Comparison of ENCODE assay signal across 8 cellular contexts in the genomic region with DNA sequence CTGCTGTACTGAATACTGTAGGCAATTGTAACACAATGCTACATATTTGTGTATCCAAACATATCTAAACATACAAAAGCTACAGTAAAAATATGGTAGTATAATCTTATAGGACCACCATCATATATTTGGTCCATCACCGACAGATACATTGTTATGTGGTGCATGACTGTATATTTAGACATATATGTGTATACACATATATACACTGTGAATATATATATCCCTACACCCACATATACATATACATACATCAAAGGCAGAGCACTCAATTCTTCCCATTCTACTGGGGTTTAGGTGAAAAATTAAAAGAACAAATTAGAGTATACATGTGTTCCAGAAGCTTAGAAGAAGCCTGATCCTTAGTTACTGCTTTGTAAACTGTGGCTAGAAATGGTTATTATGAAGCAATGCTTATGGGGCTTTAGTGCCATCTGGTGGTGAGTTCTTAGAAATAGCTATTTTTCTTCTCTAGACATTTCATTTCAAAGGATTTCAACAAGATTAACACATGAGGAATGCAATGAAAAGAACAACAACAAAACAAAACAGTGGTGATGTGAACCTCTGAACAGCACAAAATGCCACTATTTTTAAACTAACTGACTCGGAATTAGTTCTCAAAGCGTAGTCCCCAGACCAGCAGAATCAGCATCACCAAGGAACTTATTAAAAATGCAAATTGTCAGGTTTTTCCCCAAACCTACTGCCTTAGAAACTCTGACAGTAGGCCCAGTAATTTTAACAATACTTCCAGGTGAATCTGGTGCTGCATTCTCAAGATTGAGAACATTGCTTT. TPM values are rescaled to one million over a fixed set of nuclear protein-coding genes. Genes with fewer than 3 reads are reported as not detected.
A peak's percentile ranks its signal among the peaks of the same experiment; 100 is the strongest.
DNase-seq lines count a peak whose midpoint lies in the region; ATAC-seq, FAIRE-seq and TF ChIP-seq lines count a peak whose summit lies in the region.

No MANE protein-coding gene starts in this region.

- H3K9me3 ChIP-seq in DND-41 (ENCODE audit: insufficient read depth, low read length, severe bottlenecking) = no peaks in the 10 kb centered on the region
- H3K9me3 ChIP-seq in adrenal gland (replicated peaks in 1 of 3) = no peaks in the 10 kb centered on the region
- no peaks in the 10 kb centered on the region for H3K9me3 ChIP-seq in kidney (ENCODE audit: control insufficient read depth in 1 of 2, low read length in 2 of 2)

- DNase-seq in DND-41 (peak; percentile 35), NCI-H146 (lab: John Stamatoyannopoulos, UW) (peak; percentile 5), adrenal gland (no peak), kidney (no peak), NCI-H226 (no peak), NCI-H1092 (lab: John Stamatoyannopoulos, UW) (no peak)

- H3K4me1 ChIP-seq in DND-41 (ENCODE audit: insufficient read depth, low read length) = no peaks in the 10 kb centered on the region
- no peaks in the 10 kb centered on the region for H3K4me1 ChIP-seq in adrenal gland (replicated peaks in 1 of 2)
- H3K4me1 ChIP-seq in kidney (ENCODE audit: control insufficient read depth in 1 of 2, insufficient read depth in 1 of 2, low read depth in 1 of 2, low read length in 2 of 2) = peaks cover 3 to 10% of the 10 kb centered on the region in 2 donors

- H3K36me3 ChIP-seq in DND-41 (ENCODE audit: insufficient read depth, low read length) (no peaks in the 10 kb centered on the region), adrenal gland (replicated peaks in 1 of 2) (no peaks in the 10 kb centered on the region), kidney (ENCODE audit: control insufficient read depth in 1 of 2, insufficient read depth in 2 of 2, low read length in 2 of 2) (peaks cover 13 to 70% of the 10 kb centered on the region in 2 donors)

- no peak for TF ChIP-seq POLR2A in adrenal gland (IDR thresholded peaks at IDR 0.05)

- no peak overlapping the region for H2AFZ ChIP-seq in DND-41 (ENCODE audit: low read depth, low read length)

- H3K4me2 ChIP-seq in DND-41 (ENCODE audit: insufficient read depth, low read length) = no peak overlapping the region

- H3K27ac ChIP-seq in DND-41 (ENCODE audit: low read length) (no peak overlapping the region), adrenal gland (no peak overlapping the region), kidney (ENCODE audit: low read depth in 2 of 2, low read length in 2 of 2) (no peak overlapping the region)

- ATAC-seq in DND-41 (ENCODE audit: insufficient read depth, low read depth) = peak; percentile 86
- peak; percentile 58 for ATAC-seq in GM21526 (IDR thresholded peaks at IDR 0.05; ENCODE audit: low FRiP score, unreplicated experiment)
- ATAC-seq in GM21576 (IDR thresholded peaks at IDR 0.05; ENCODE audit: unreplicated experiment) = no peak

- H3K4me3 ChIP-seq in DND-41 (ENCODE audit: low read depth in 1 of 2, low read length in 2 of 2) (no peak overlapping the region), adrenal gland (no peak overlapping the region), kidney (ENCODE audit: low read length in 2 of 2) (no peak overlapping the region)

- no peaks in the 10 kb centered on the region for H4K20me1 ChIP-seq in DND-41 (ENCODE audit: insufficient read depth, low read length)

- FAIRE-seq in kidney (lab: Jason Lieb, UNC) = peak; percentile 79

- 33 to 38% (median 34%) methylated on average over 3 of the region's 3 CpGs for WGBS in adrenal gland, 4 donors

- intact Hi-C loops in adrenal gland (cut with DNase I) = no loop called here
- intact Hi-C loops in kidney (cut with DNase I) = loop anchor here (10.0 kb wide), 1 partner anchor 1235 kb away; a partner anchor contains a TSS

- no peaks in the 10 kb centered on the region for H3K79me2 ChIP-seq in DND-41 (ENCODE audit: insufficient read depth, low read length)

- TF ChIP-seq CTCF in DND-41 (IDR thresholded peaks at IDR 0.05; ENCODE audit: borderline replicate concordance, extremely low read depth, low read length, poor library complexity, severe bottlenecking) (peak; percentile 80), adrenal gland (IDR thresholded peaks at IDR 0.05) (peak; percentile 28 to 66 (median 45)), kidney (IDR thresholded peaks at IDR 0.05; ENCODE audit: borderline replicate concordance, extremely low read depth, insufficient read depth) (peak; percentile 47)

- no peaks in the 10 kb centered on the region for H3K27me3 ChIP-seq in DND-41 (ENCODE audit: insufficient read depth, low read length, poor library complexity)
- no peaks in the 10 kb centered on the region for H3K27me3 ChIP-seq in adrenal gland

- no peak overlapping the region for H3K9ac ChIP-seq in DND-41 (ENCODE audit: low read depth, low read length)
- no peak overlapping the region for H3K9ac ChIP-seq in kidney (ENCODE audit: low read length in 2 of 2)

RNA-seq across cellular contexts. Expression of a gene that starts 38.0 kb away (rescaled TPM):
- under 1 TPM in 5 of 8 donors, not detected in 3; 0.04 to 0.14 (median 0.13) TPM for total RNA-seq in adrenal gland
- polyA plus RNA-seq in adrenal gland = under 1 TPM; 0.03 to 0.22 (median 0.08) TPM
- total RNA-seq in kidney = 77.5 TPM
- polyA plus RNA-seq in kidney (ENCODE audit: insufficient read depth, low read depth, low replicate concordance) = 6.0 TPM

Comparison
In these comparisons a context has a peak if more than half of its experiments do, and no peak if none do; other contexts are left out.
1. DNase-seq: peak in DND-41 (single experiment) and NCI-H146 (single experiment); none in adrenal gland (0 of 7), kidney (single experiment), NCI-H226 (single experiment) and NCI-H1092 (single experiment).
2. RNA of a gene that starts 38.0 kb away (total RNA-seq): 77.5 TPM in kidney (single experiment); 0.04 to 0.14 TPM in adrenal gland; every median in the first group is over 10 times any median in the second.
3. Peak in every context shown above with its lines, with median percentiles within 50 percentile points of each other: CTCF ChIP-seq.